22 cellular contexts compared by ENCODE assay signal in genomic region chr3:150755902-150756301, GRCh38. TPM values are rescaled to one million over a fixed set of nuclear protein-coding genes. Genes with fewer than 3 reads are reported as not detected.
A peak's percentile ranks its signal among the peaks of the same experiment; 100 is the strongest.
DNase-seq lines count a peak whose midpoint lies in the region; ATAC-seq, FAIRE-seq and TF ChIP-seq lines count a peak whose summit lies in the region.
"Had no signal": no experiment of that assay in that cellular context is flagged by ENCODE, and none has a peak within 500 bp of the region (broad histone marks: within the 10 kb centered on the region; RNA-seq: fewer than 3 reads in every experiment).

No MANE protein-coding gene starts in this region.

- intact Hi-C loops in K562 (cut with micrococcal nuclease) (no loop called here), sciatic nerve (cut with DNase I) (no loop called here), posterior vena cava (cut with DNase I) (no loop called here)

- H3K4me3 ChIP-seq in Loucy (ENCODE audit: low read length, poor library complexity, severe bottlenecking), result no peak overlapping the region
- H3K4me3 ChIP-seq in K562, result no peak overlapping the region
- no peak overlapping the region for H3K4me3 ChIP-seq in mucosa of rectum (ENCODE audit: low read length in 2 of 2)
- H3K4me3 ChIP-seq: BLaER1 treated with 17β-estradiol and CSF1 and Interleukin-3, amounts not matched to agents 10 nM and 100 nM; heart left ventricle; thoracic aorta had no signal

- peaks cover 90% of the 10 kb centered on the region for H3K79me2 ChIP-seq in Loucy (ENCODE audit: insufficient read depth, low read length)
- peaks cover 90% of the 10 kb centered on the region for H3K79me2 ChIP-seq in K562 (ENCODE audit: control insufficient read depth, insufficient read depth, low read length)

- POLR2A ChIA-PET in K562 (lab: Yijun Ruan, JAX), result interaction anchor here (0.7 to 1.3 kb wide), 2 partner anchors 21 to 51 kb away, joined by 3 to 5 read pairs; no protein-coding TSS in a partner anchor

- H3K27ac ChIP-seq in K562 (ENCODE audit: extremely low read depth, low read depth, low read length), result no peak overlapping the region
- peak overlapping the region; percentile 38 to 65 for H3K27ac ChIP-seq in mucosa of rectum (ENCODE audit: low read depth in 2 of 2, low read length in 2 of 2)

- ATAC-seq in K562, result no peak
- no peak for ATAC-seq in sciatic nerve
- ATAC-seq: heart left ventricle, PC-3, right cardiac atrium had no signal

- H3F3A ChIP-seq in Loucy (ENCODE audit: low read depth), result no peaks in the 10 kb centered on the region

- no peak overlapping the region for H2AFZ ChIP-seq in Loucy (ENCODE audit: low read length)
- no peak overlapping the region for H2AFZ ChIP-seq in K562 (ENCODE audit: low read depth, low read length)

- H4K20me1 ChIP-seq in Loucy (ENCODE audit: insufficient read depth, low read length, poor library complexity, severe bottlenecking) (peaks cover 45% of the 10 kb centered on the region), K562 (replicated peaks; ENCODE audit: control insufficient read depth, insufficient read depth, low read length) (peaks cover 4% of the 10 kb centered on the region; the same call in 1 of the 2 replicates)

- no peak for TF ChIP-seq EP300 in K562 (IDR thresholded peaks at IDR 0.05; ENCODE audit: low read length)

- FAIRE-seq in K562 (lab: Jason Lieb, UNC) (no peak), GM19239 (lab: Jason Lieb, UNC) (no peak)
- FAIRE-seq: HTR-8/SVneo had no signal

- H3K4me2 ChIP-seq in Loucy (ENCODE audit: low read depth, low read length, poor library complexity, severe bottlenecking), result peak overlapping the region; percentile 68
- H3K4me2 ChIP-seq in K562 (ENCODE audit: insufficient read depth, low read length), result no peak overlapping the region

- CTCF ChIA-PET in K562 (lab: Yijun Ruan, JAX; ENCODE audit: low intra/inter-chr PET ratio), result no interaction called here

- H3K4me1 ChIP-seq in Loucy (ENCODE audit: insufficient read depth, low read length, poor library complexity, severe bottlenecking), result peaks cover 41% of the 10 kb centered on the region
- H3K4me1 ChIP-seq in K562 (replicated peaks in 1 of 2; ENCODE audit: control insufficient read depth in 2 of 2, insufficient read depth in 2 of 2, low read length in 2 of 2), result peaks cover 5 to 16% of the 10 kb centered on the region in 2 experiments; a peak in 4 of 5 replicates
- peaks cover 39 to 64% of the 10 kb centered on the region in 2 donors for H3K4me1 ChIP-seq in mucosa of rectum (ENCODE audit: control insufficient read depth in 2 of 2, insufficient read depth in 2 of 2, low read length in 2 of 2)

- DNase-seq in AML-193 (lab: John Stamatoyannopoulos, UW), result peak; percentile 23 to 39
- no peak for DNase-seq in K562 (ENCODE audit: extremely low read depth in 1 of 4, low spot score in 3 of 4)
- DNase-seq in GM19239 (ENCODE audit: insufficient read length, low spot score), result no peak
- DNase-seq in sciatic nerve (ENCODE audit: low spot score), result no peak
- DNase-seq in posterior vena cava (ENCODE audit: low spot score), result no peak
- DNase-seq in SKM-1 (lab: John Stamatoyannopoulos, UW; ENCODE audit: unreplicated experiment), result no peak
- DNase-seq: activated CD4-positive, alpha-beta T cell treated with anti-CD3 and anti-CD28 coated beads, Interleukin-2, amount 50 U/mL, for 48 hours; heart left ventricle; NCI-H2029 treated with DMSO at 0.1 percent for 48 hours; NCI-H526 treated with DMSO at 0.1 percent for 48 hours; PC-3; right cardiac atrium; stimulated activated CD4-positive, alpha-beta T cell treated with anti-CD3 and anti-CD28 coated beads, Interleukin-1b, Interleukin-23, amount 100 ng/mL, for 48 hours had no signal

- in situ Hi-C loops in K562 (cut with MboI), result no loop called here

- H3K36me3 ChIP-seq in Loucy (ENCODE audit: insufficient read depth, low read length), result no peaks in the 10 kb centered on the region
- peaks cover 64% of the 10 kb centered on the region for H3K36me3 ChIP-seq in K562 (ENCODE audit: control insufficient read depth, insufficient read depth, low read length)
- peaks cover 0 to 5% of the 10 kb centered on the region in 2 donors for H3K36me3 ChIP-seq in mucosa of rectum (ENCODE audit: control insufficient read depth in 2 of 2, insufficient read depth in 2 of 2, low read length in 2 of 2)
- H3K36me3 ChIP-seq: thoracic aorta had no signal

- H3K9me2 ChIP-seq in Loucy (replicated peaks; ENCODE audit: low read depth, low read length), result no peaks in the 10 kb centered on the region

- H3K9ac ChIP-seq in Loucy (ENCODE audit: low read depth, low read length, poor library complexity, severe bottlenecking) (no peak overlapping the region), K562 (ENCODE audit: insufficient read depth in 1 of 2, low read depth in 2 of 2, low read length in 2 of 2) (no peak overlapping the region), mucosa of rectum (ENCODE audit: low read depth in 1 of 2, low read length in 2 of 2) (no peak overlapping the region)
- H3K9ac ChIP-seq: BLaER1 treated with 17β-estradiol and CSF1 and Interleukin-3, amounts not matched to agents 10 nM and 100 nM had no signal

- H3K27me3 ChIP-seq in Loucy (ENCODE audit: insufficient read depth, low read length, poor library complexity, severe bottlenecking) (no peaks in the 10 kb centered on the region), K562 (ENCODE audit: control insufficient read depth in 2 of 2, insufficient read depth in 2 of 2, low read length in 2 of 2) (no peaks in the 10 kb centered on the region), mucosa of rectum (ENCODE audit: control insufficient read depth in 2 of 2, insufficient read depth in 2 of 2, low read length in 2 of 2) (no peaks in the 10 kb centered on the region)
- H3K27me3 ChIP-seq: BLaER1 treated with 17β-estradiol and CSF1 and Interleukin-3, amounts not matched to agents 10 nM and 100 nM; heart left ventricle had no signal

- WGBS in K562 (ENCODE audit: insufficient coverage, low coverage, missing lambda C conversion rate), result 99% methylated on average over 3 of the region's 3 CpGs

- no peak for TF ChIP-seq POLR2A in K562 (conservative IDR thresholded peaks at IDR 0.05)

- TF ChIP-seq CTCF in Loucy (conservative IDR thresholded peaks at IDR 0.05; ENCODE audit: low read length) (no peak), K562 (IDR thresholded peaks at IDR 0.05 in 2 of 3, conservative IDR thresholded peaks at IDR 0.05 in 1 of 3; ENCODE audit: insufficient read depth in 2 of 3, low read depth in 1 of 3, low read length in 3 of 3) (no peak)

- H3K9me1 ChIP-seq in K562 (ENCODE audit: control insufficient read depth, insufficient read depth, low read length), result no peaks in the 10 kb centered on the region

- no peak for TF ChIP-seq RAD21 in K562 (CRISPR knock-in tag; conservative IDR thresholded peaks at IDR 0.05 in 1 of 2, IDR thresholded peaks at IDR 0.05 in 1 of 2)

- no TSS peak for BruUV-seq in K562 (replicated peaks; lab: Mats Ljungman, UMichigan)

- H3K9me3 ChIP-seq in Loucy (ENCODE audit: insufficient read depth, low read depth, low read length), result no peaks in the 10 kb centered on the region
- no peaks in the 10 kb centered on the region for H3K9me3 ChIP-seq in K562 (replicated peaks; ENCODE audit: control insufficient read depth, insufficient read depth, low read depth, low read length)
- H3K9me3 ChIP-seq in mucosa of rectum (ENCODE audit: control insufficient read depth in 2 of 2, low read length in 2 of 2), result no peaks in the 10 kb centered on the region
- H3K9me3 ChIP-seq: heart left ventricle, thoracic aorta had no signal

TF ChIP-seq in K562, 482 proteins besides CTCF, POLR2A, EP300 and RAD21 (continues in another document):
- TF ChIP-seq CEBPG (CRISPR knock-in tag; IDR thresholded peaks at IDR 0.05), result no peak
- TF ChIP-seq CEBPG (tag; conservative IDR thresholded peaks at IDR 0.05 in 1 of 2, IDR thresholded peaks at IDR 0.05 in 1 of 2), result peak; percentile 79 to 80
- no peak for TF ChIP-seq RFX5 (IDR thresholded peaks at IDR 0.05; ENCODE audit: low read depth, low read length)

RNA-seq across cellular contexts. Expression of gene SIAH2, which starts 7.1 kb away (rescaled TPM):
- 10.4 and 14.0 TPM in 2 replicates for total RNA-seq in K562 (2011; cell fraction: chromatin; rRNA removed; ENCODE audit: low replicate concordance)
- total RNA-seq in K562 (2011; cell fraction: nucleolus; rRNA removed), result 19.2 and 21.1 TPM in 2 replicates
- 14.0 and 17.1 TPM in 2 replicates for total RNA-seq in K562 (2011; cell fraction: nucleoplasm; rRNA removed)
- 39.0 and 52.8 TPM in 2 replicates for total RNA-seq in K562 (2014; rRNA removed)
- total RNA-seq in K562 (2014; rRNA removed; fragmentation: Illumina TruSeq; extraction: Trizol), result 22.6 and 23.4 TPM in 2 replicates
- 24.6 and 24.8 TPM in 2 replicates for total RNA-seq in K562 (2015; rRNA removed; fragmentation: Illumina TruSeq; extraction: Trizol)
- 32.9 and 33.6 TPM in 2 replicates for total RNA-seq in K562 (2021)
- polyA plus RNA-seq in K562 (2011; rRNA removed), result 34.9 and 37.8 TPM in 2 replicates
- polyA plus RNA-seq in K562 (2011; cell fraction: cytosol; rRNA removed), result 51.5 and 163 TPM in 2 replicates
- polyA plus RNA-seq in K562 (2011; cell fraction: nucleus; rRNA removed), result 35.1 and 65.2 TPM in 2 replicates
- polyA plus RNA-seq in K562 (2012), result 19.7 and 22.9 TPM in 2 replicates
- polyA plus RNA-seq in K562 (2014; fragmentation: Illumina TruSeq; extraction: Trizol), result 26.9 and 34.4 TPM in 2 replicates
- 1 to 10 TPM; 4.8 to 7.5 TPM for polyA plus RNA-seq in K562 (2014; fragmentation: Nextera tagmentation; extraction: Ambion mirVana)
- polyA plus RNA-seq in K562 (2014; rRNA removed), result 29.9 and 34.5 TPM in 2 replicates
- polyA minus RNA-seq in K562 (2011; rRNA and poly(A)+ RNA removed), result 25.2 and 48.9 TPM in 2 replicates
- polyA minus RNA-seq in K562 (2011; cell fraction: cytosol; rRNA and poly(A)+ RNA removed), result 32.4 and 42.9 TPM in 2 replicates
- polyA minus RNA-seq in K562 (2011; cell fraction: nucleus; rRNA and poly(A)+ RNA removed), result 12.4 and 12.8 TPM in 2 replicates
- 19.1 TPM for total RNA-seq in sciatic nerve
- 10 to 100 TPM; 30.6 to 37.6 TPM for total RNA-seq in posterior vena cava

RNA-seq across cellular contexts. Expression of gene ERICH6, which starts 52.2 kb away (rescaled TPM):
- 0.14 TPM in 1 of 2 replicates, not detected in the other for total RNA-seq in K562 (2011; cell fraction: chromatin; rRNA removed; ENCODE audit: low replicate concordance)
- total RNA-seq in K562 (2011; cell fraction: nucleolus; rRNA removed), result not detected in 2 replicates
- total RNA-seq in K562 (2011; cell fraction: nucleoplasm; rRNA removed), result not detected in 2 replicates
- not detected in 2 replicates for total RNA-seq in K562 (2014; rRNA removed)
- not detected in 2 replicates for total RNA-seq in K562 (2014; rRNA removed; fragmentation: Illumina TruSeq; extraction: Trizol)
- total RNA-seq in K562 (2015; rRNA removed; fragmentation: Illumina TruSeq; extraction: Trizol), result not detected in 2 replicates
- total RNA-seq in K562 (2021), result not detected in 2 replicates
- polyA plus RNA-seq in K562 (2011; rRNA removed), result not detected in 2 replicates
- polyA plus RNA-seq in K562 (2011; cell fraction: cytosol; rRNA removed), result not detected in 2 replicates
- not detected in 2 replicates for polyA plus RNA-seq in K562 (2011; cell fraction: nucleus; rRNA removed)
- polyA plus RNA-seq in K562 (2012), result not detected in 2 replicates
- polyA plus RNA-seq in K562 (2014; fragmentation: Illumina TruSeq; extraction: Trizol), result not detected in 2 replicates
- not detected for polyA plus RNA-seq in K562 (2014; fragmentation: Nextera tagmentation; extraction: Ambion mirVana)
- not detected in 2 replicates for polyA plus RNA-seq in K562 (2014; rRNA removed)
- not detected in 2 replicates for polyA minus RNA-seq in K562 (2011; rRNA and poly(A)+ RNA removed)
- not detected in 2 replicates for polyA minus RNA-seq in K562 (2011; cell fraction: cytosol; rRNA and poly(A)+ RNA removed)
- 0.13 TPM in 1 of 2 replicates, not detected in the other for polyA minus RNA-seq in K562 (2011; cell fraction: nucleus; rRNA and poly(A)+ RNA removed)
- 0.49 TPM for total RNA-seq in sciatic nerve
- not detected for total RNA-seq in posterior vena cava
- total RNA-seq: epithelial cell of proximal tubule, kidney epithelial cell, M059J, PC-3, SK-MEL-5, thoracic aorta had no signal
- polyA plus RNA-seq: heart left ventricle, right cardiac atrium had no signal

Comparison
In these comparisons a context has a peak if more than half of its experiments do, and no peak if none do; other contexts are left out.
1. DNase-seq: peak in AML-193 (2 of 2); none in K562 (0 of 4), GM19239 (single experiment), sciatic nerve (single experiment), posterior vena cava (single experiment) and SKM-1 (single experiment).